Comparison of ENCODE assay signal across 1 cellular context in genomic region chr9:120336021-120336752, GRCh38.
TF ChIP-seq lines count a peak whose summit lies in the region.

No MANE protein-coding gene starts in this region.

TF ChIP-seq in IMR-90, 13 proteins besides CTCF, POLR2A, EP300 and RAD21 (continued from another document):
- TF ChIP-seq, protein P1, sequence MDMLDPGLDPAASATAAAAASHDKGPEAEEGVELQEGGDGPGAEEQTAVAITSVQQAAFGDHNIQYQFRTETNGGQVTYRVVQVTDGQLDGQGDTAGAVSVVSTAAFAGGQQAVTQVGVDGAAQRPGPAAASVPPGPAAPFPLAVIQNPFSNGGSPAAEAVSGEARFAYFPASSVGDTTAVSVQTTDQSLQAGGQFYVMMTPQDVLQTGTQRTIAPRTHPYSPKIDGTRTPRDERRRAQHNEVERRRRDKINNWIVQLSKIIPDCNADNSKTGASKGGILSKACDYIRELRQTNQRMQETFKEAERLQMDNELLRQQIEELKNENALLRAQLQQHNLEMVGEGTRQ (IDR thresholded peaks at IDR 0.05; ENCODE audit: low read depth, low read length) = no peak
- TF ChIP-seq, protein P2, sequence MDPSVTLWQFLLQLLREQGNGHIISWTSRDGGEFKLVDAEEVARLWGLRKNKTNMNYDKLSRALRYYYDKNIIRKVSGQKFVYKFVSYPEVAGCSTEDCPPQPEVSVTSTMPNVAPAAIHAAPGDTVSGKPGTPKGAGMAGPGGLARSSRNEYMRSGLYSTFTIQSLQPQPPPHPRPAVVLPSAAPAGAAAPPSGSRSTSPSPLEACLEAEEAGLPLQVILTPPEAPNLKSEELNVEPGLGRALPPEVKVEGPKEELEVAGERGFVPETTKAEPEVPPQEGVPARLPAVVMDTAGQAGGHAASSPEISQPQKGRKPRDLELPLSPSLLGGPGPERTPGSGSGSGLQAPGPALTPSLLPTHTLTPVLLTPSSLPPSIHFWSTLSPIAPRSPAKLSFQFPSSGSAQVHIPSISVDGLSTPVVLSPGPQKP (IDR thresholded peaks at IDR 0.05; ENCODE audit: borderline replicate concordance, low read depth, low read length) = no peak
- TF ChIP-seq CEBPB (IDR thresholded peaks at IDR 0.05; ENCODE audit: low read depth, low read length) (no peak), SMC3 (IDR thresholded peaks at IDR 0.05; ENCODE audit: low read depth, low read length) (no peak), FOS (IDR thresholded peaks at IDR 0.05; ENCODE audit: low read depth, low read length) (no peak), NFE2L2 (IDR thresholded peaks at IDR 0.05; ENCODE audit: low read depth, low read length) (no peak), MAFK (IDR thresholded peaks at IDR 0.05; ENCODE audit: low read depth, low read length) (no peak), RCOR1 (IDR thresholded peaks at IDR 0.05; ENCODE audit: insufficient replicate concordance, low read length) (no peak), BHLHE40 (IDR thresholded peaks at IDR 0.05; ENCODE audit: low read depth, low read length) (no peak), MAZ (IDR thresholded peaks at IDR 0.05; ENCODE audit: borderline replicate concordance, low read depth, low read length) (no peak), RFX5 (IDR thresholded peaks at IDR 0.05; ENCODE audit: low read depth, low read length) (no peak), CHD1 (IDR thresholded peaks at IDR 0.05; ENCODE audit: low read depth, low read length) (no peak)
